11 cellular contexts compared by ENCODE assay signal in genomic region chr3:49341996-49342395, GRCh38.
DNase-seq lines count a peak whose midpoint lies in the region; ATAC-seq and TF ChIP-seq lines count a peak whose summit lies in the region.
"Had no signal": no experiment of that assay in that cellular context is flagged by ENCODE, and none has a peak within 500 bp of the region (broad histone marks: within the 10 kb centered on the region; RNA-seq: fewer than 3 reads in every experiment).

No MANE protein-coding gene starts in this region.

- DNase-seq in activated CD4-positive, alpha-beta T cell treated with anti-CD3 and anti-CD28 coated beads for 48 hours = peak; percentile 11
- DNase-seq in activated CD4-positive, alpha-beta T cell treated with anti-CD3 and anti-CD28 coated beads, Interleukin-2, amount 50 U/mL, for 1 hour = no peak
- DNase-seq in WERI-Rb-1 (no peak), germinal center (ENCODE audit: low spot score) (peak; percentile 1), anterior cingulate cortex (lab: John Stamatoyannopoulos, UW) (no peak), NCI-H2171 (lab: John Stamatoyannopoulos, UW) (no peak)
- no peak for DNase-seq in stimulated activated naive CD8-positive, alpha-beta T cell treated with anti-CD3 and anti-CD28 coated beads, Interleukin-15, amount 100 ng/mL, for 72 hours
- DNase-seq in effector memory CD4-positive, alpha-beta T cell = no peak
- DNase-seq: aorta, GDM1, NCI-H146 had no signal

- H3K27ac ChIP-seq in WERI-Rb-1 = peak overlapping the region; percentile 1
- no peak overlapping the region for H3K27ac ChIP-seq in effector memory CD4-positive, alpha-beta T cell (ENCODE audit: insufficient read depth, low read length, poor library complexity, severe bottlenecking)

- peaks cover 0 to 5% of the 10 kb centered on the region in 2 donors for H3K9me3 Mint-ChIP-seq in stimulated activated naive CD8-positive, alpha-beta T cell treated with anti-CD3 and anti-CD28 coated beads, Interleukin-15, amount 100 ng/mL, for 72 hours

- ATAC-seq in stimulated activated naive CD8-positive, alpha-beta T cell treated with anti-CD3 and anti-CD28 coated beads, Interleukin-15, amount 100 ng/mL, for 72 hours = no peak

- H3K9me3 ChIP-seq in WERI-Rb-1 (ENCODE audit: severe bottlenecking) = no peaks in the 10 kb centered on the region
- no peaks in the 10 kb centered on the region for H3K9me3 ChIP-seq in effector memory CD4-positive, alpha-beta T cell (ENCODE audit: control insufficient read depth, low read length)

- no peak for TF ChIP-seq CTCF in WERI-Rb-1 (IDR thresholded peaks at IDR 0.05; ENCODE audit: low read depth, low read length)

- peaks cover 4% of the 10 kb centered on the region for H3K36me3 ChIP-seq in WERI-Rb-1
- H3K36me3 ChIP-seq in effector memory CD4-positive, alpha-beta T cell (ENCODE audit: control insufficient read depth, insufficient read depth, low read length) = peaks cover under 1% of the 10 kb centered on the region

- no peaks in the 10 kb centered on the region for H3K27me3 ChIP-seq in WERI-Rb-1 (ENCODE audit: insufficient read depth, low read depth, severe bottlenecking)
- no peaks in the 10 kb centered on the region for H3K27me3 ChIP-seq in effector memory CD4-positive, alpha-beta T cell (replicated peaks; ENCODE audit: control insufficient read depth, insufficient read depth, low read length, poor library complexity, severe bottlenecking)

- H3K27me3 Mint-ChIP-seq in stimulated activated naive CD8-positive, alpha-beta T cell treated with anti-CD3 and anti-CD28 coated beads, Interleukin-15, amount 100 ng/mL, for 72 hours = no peaks in the 10 kb centered on the region

- peaks cover 28% of the 10 kb centered on the region for H3K4me1 ChIP-seq in effector memory CD4-positive, alpha-beta T cell (ENCODE audit: control insufficient read depth, insufficient read depth, low read length, poor library complexity, severe bottlenecking)

- H3K4me3 Mint-ChIP-seq in stimulated activated naive CD8-positive, alpha-beta T cell treated with anti-CD3 and anti-CD28 coated beads, Interleukin-15, amount 100 ng/mL, for 72 hours = peak overlapping the region; percentile 0 to 49

- no peak overlapping the region for H3K4me3 ChIP-seq in WERI-Rb-1 (ENCODE audit: low read depth, low read length)
- H3K4me3 ChIP-seq in effector memory CD4-positive, alpha-beta T cell (ENCODE audit: insufficient read depth, low read depth, low read length, poor library complexity, severe bottlenecking) = no peak overlapping the region

- H3K27ac Mint-ChIP-seq in stimulated activated naive CD8-positive, alpha-beta T cell treated with anti-CD3 and anti-CD28 coated beads, Interleukin-15, amount 100 ng/mL, for 72 hours = peak overlapping the region; percentile 48 to 79

- H3K4me1 Mint-ChIP-seq in stimulated activated naive CD8-positive, alpha-beta T cell treated with anti-CD3 and anti-CD28 coated beads, Interleukin-15, amount 100 ng/mL, for 72 hours = peaks cover 56% of the 10 kb centered on the region

Comparison
In these comparisons a context has a peak if more than half of its experiments do, and no peak if none do; other contexts are left out.
1. DNase-seq: peak in activated CD4-positive, alpha-beta T cell treated with anti-CD3 and anti-CD28 coated beads for 48 hours (single experiment) and germinal center (single experiment); none in activated CD4-positive, alpha-beta T cell treated with anti-CD3 and anti-CD28 coated beads, Interleukin-2, amount 50 U/mL, for 1 hour (single experiment), WERI-Rb-1 (single experiment), stimulated activated naive CD8-positive, alpha-beta T cell treated with anti-CD3 and anti-CD28 coated beads, Interleukin-15, amount 100 ng/mL, for 72 hours (0 of 2), anterior cingulate cortex (0 of 58), effector memory CD4-positive, alpha-beta T cell (0 of 3) and NCI-H2171 (single experiment).